ENCODE assay signal across 17 cellular contexts in genomic region chr16:83105279-83106077, GRCh38.
A peak's percentile ranks its signal among the peaks of the same experiment; 100 is the strongest.
DNase-seq lines count a peak whose midpoint lies in the region; ATAC-seq, FAIRE-seq and TF ChIP-seq lines count a peak whose summit lies in the region.
"Had no signal": no experiment of that assay in that cellular context is flagged by ENCODE, and none has a peak within 500 bp of the region (broad histone marks: within the 10 kb centered on the region; RNA-seq: fewer than 3 reads in every experiment).

No MANE protein-coding gene starts in this region.

- no peaks in the 10 kb centered on the region for H3K23me2 ChIP-seq in H9 (ENCODE audit: insufficient read length, low read depth, low read length, poor library complexity, severe bottlenecking)

- no peak overlapping the region for H3K56ac ChIP-seq in H9 (ENCODE audit: insufficient read length, low read depth, low read length)
- H3K56ac ChIP-seq in IMR-90 (ENCODE audit: extremely low read depth, insufficient read depth, low read length), result no peak overlapping the region

- POLR2A ChIA-PET in IMR-90 (lab: Charles Lee; ENCODE audit: unreplicated experiment), result no interaction called here

- H3K79me2 ChIP-seq in H9 (ENCODE audit: insufficient read depth, low read length) (no peaks in the 10 kb centered on the region), hepatocyte (no peaks in the 10 kb centered on the region)

- H3K4me1 ChIP-seq in H9 (ENCODE audit: insufficient read depth, low read length), result no peaks in the 10 kb centered on the region
- no peaks in the 10 kb centered on the region; the same call in 1 of the 2 replicates for H3K4me1 ChIP-seq in IMR-90 (ENCODE audit: control insufficient read depth, insufficient read depth, low read length)
- H3K4me1 ChIP-seq in foreskin keratinocyte, result peaks cover 19% of the 10 kb centered on the region
- no peaks in the 10 kb centered on the region for H3K4me1 ChIP-seq in HAP-1
- no peaks in the 10 kb centered on the region for H3K4me1 ChIP-seq in hepatocyte (ENCODE audit: insufficient read depth)

- H3K27ac ChIP-seq in H9 (ENCODE audit: insufficient read length, low read depth, low read length), result no peak overlapping the region
- no peak overlapping the region for H3K27ac ChIP-seq in IMR-90 (ENCODE audit: insufficient read depth, low read length)
- peak overlapping the region; percentile 75 for H3K27ac ChIP-seq in foreskin keratinocyte
- no peak overlapping the region for H3K27ac ChIP-seq in hepatocyte
- H3K27ac ChIP-seq: BLaER1 treated with 17β-estradiol and CSF1 and Interleukin-3, amounts not matched to agents 10 nM and 100 nM; GM23248 had no signal

- no peak for DNase-seq in H9
- no peak for DNase-seq in IMR-90
- DNase-seq in bronchial epithelial cell (ENCODE audit: low read depth), result peak; percentile 93
- DNase-seq in foreskin keratinocyte, result peak; percentile 96 to 99
- DNase-seq in HAP-1 (ENCODE audit: low spot score in 2 of 2), result no peak
- DNase-seq in hepatocyte (ENCODE audit: low spot score), result no peak
- no peak for DNase-seq in NCI-H1930 (lab: John Stamatoyannopoulos, UW)
- DNase-seq: Calu3; CD8-positive, alpha-beta T cell; DND-41; EL; GM23248; HFFc6 had no signal

- no peak overlapping the region for H4K8ac ChIP-seq in H9 (replicated peaks; ENCODE audit: insufficient read length, low read depth, low read length)
- no peak overlapping the region for H4K8ac ChIP-seq in IMR-90 (ENCODE audit: low read depth in 2 of 2, low read length in 2 of 2)

- no peaks in the 10 kb centered on the region for H3K9me2 ChIP-seq in hepatocyte (replicated peaks; ENCODE audit: insufficient read depth)

- H2AK5ac ChIP-seq in H9 (ENCODE audit: insufficient read length, low read length), result no peak overlapping the region
- H2AK5ac ChIP-seq in IMR-90 (ENCODE audit: low read depth, low read length), result no peak overlapping the region

- intact Hi-C loops in IMR-90 (cut with micrococcal nuclease), result no loop called here

- in situ Hi-C loops in IMR-90 (cut with MboI; ENCODE audit: low sequenced_read_pairs) (no loop called here), HAP-1 (cut with MboI; ENCODE audit: low sequenced_read_pairs) (no loop called here)

- H3K36me3 ChIP-seq in IMR-90 (ENCODE audit: control insufficient read depth, insufficient read depth, low read length), result no peaks in the 10 kb centered on the region
- no peaks in the 10 kb centered on the region for H3K36me3 ChIP-seq in bronchial epithelial cell (ENCODE audit: control insufficient read depth, insufficient read depth, low read length)
- H3K36me3 ChIP-seq in HAP-1 (replicated peaks), result no peaks in the 10 kb centered on the region
- no peaks in the 10 kb centered on the region for H3K36me3 ChIP-seq in hepatocyte (replicated peaks; ENCODE audit: insufficient read depth, low read depth)
- H3K36me3 ChIP-seq: BLaER1 treated with 17β-estradiol and CSF1 and Interleukin-3, amounts not matched to agents 10 nM and 100 nM had no signal

- no peaks in the 10 kb centered on the region for H3K4me1 Mint-ChIP-seq in H9
- H3K4me1 Mint-ChIP-seq: B cell had no signal

- BruUV-seq in IMR-90 (replicated peaks; lab: Mats Ljungman, UMichigan), result no TSS peak

- dilution Hi-C loops in IMR-90 (cut with HindIII; ENCODE audit: low sequenced_read_pairs, unreplicated experiment), result no loop called here

- H3K36me3 Mint-ChIP-seq in H9 (ENCODE audit: insufficient read depth in 1 of 3, low read depth in 3 of 3), result peaks cover 0 to 4% (median 1%) of the 10 kb centered on the region in 3 experiments; a peak in 3 of 7 replicates
- H3K36me3 Mint-ChIP-seq: CD8-positive, alpha-beta T cell had no signal

- CTCF ChIA-PET in IMR-90 (lab: Yijun Ruan, JAX), result interaction anchor here (0.6 kb wide), 1 partner anchor 778 kb away, joined by 3 read pairs; no protein-coding TSS in a partner anchor

- no peak for ATAC-seq in IMR-90 (ENCODE audit: low read depth)
- peak; percentile 92 for ATAC-seq in foreskin keratinocyte
- ATAC-seq: CD8-positive, alpha-beta T cell; GM12878; HCT116 had no signal

- no peaks in the 10 kb centered on the region for H3K9me1 ChIP-seq in IMR-90 (ENCODE audit: insufficient read depth, low read length)

- H2BK5ac ChIP-seq in H9 (ENCODE audit: insufficient read length, low read length) (no peak overlapping the region), IMR-90 (ENCODE audit: low read depth, low read length, poor library complexity, severe bottlenecking) (no peak overlapping the region)

- H4K20me1 ChIP-seq in H9 (ENCODE audit: control insufficient read depth, insufficient read depth, insufficient read length), result no peaks in the 10 kb centered on the region
- no peaks in the 10 kb centered on the region for H4K20me1 ChIP-seq in IMR-90 (ENCODE audit: insufficient read depth, low read length)
- H4K20me1 ChIP-seq in hepatocyte (ENCODE audit: insufficient read depth, poor library complexity, severe bottlenecking), result no peaks in the 10 kb centered on the region
- H4K20me1 ChIP-seq: BLaER1 treated with 17β-estradiol and CSF1 and Interleukin-3, amounts not matched to agents 10 nM and 100 nM had no signal

- no peak overlapping the region for H2BK15ac ChIP-seq in H9 (ENCODE audit: low read depth, low read length)
- no peak overlapping the region for H2BK15ac ChIP-seq in IMR-90 (ENCODE audit: low read depth, low read length)

- TF ChIP-seq POLR2A in IMR-90 (IDR thresholded peaks at IDR 0.05; ENCODE audit: low read depth, low read length), result no peak

- H3K9me3 Mint-ChIP-seq in H9, result peaks cover 11 to 12% of the 10 kb centered on the region in 2 experiments; a peak in 4 of 5 replicates
- H3K9me3 Mint-ChIP-seq: CD8-positive, alpha-beta T cell had no signal

- no peak for TF ChIP-seq RAD21 in IMR-90 (IDR thresholded peaks at IDR 0.05; ENCODE audit: low read length)

- H3K14ac ChIP-seq in H9 (ENCODE audit: insufficient read depth, low read length) (no peak overlapping the region; the same call in 1 of the 2 replicates), IMR-90 (replicated peaks; ENCODE audit: low read depth, low read length) (no peak overlapping the region)

- H2BK120ac ChIP-seq in H9 (ENCODE audit: low read depth, low read length, poor library complexity, severe bottlenecking) (no peak overlapping the region), IMR-90 (ENCODE audit: low read depth, low read length) (no peak overlapping the region)

- H3K4ac ChIP-seq in H9 (ENCODE audit: low read depth, low read length), result no peak overlapping the region
- no peak overlapping the region for H3K4ac ChIP-seq in IMR-90 (ENCODE audit: low read depth, low read length)

- peak; percentile 99 for FAIRE-seq in bronchial epithelial cell (lab: Jason Lieb, UNC)
- FAIRE-seq: GM12878 had no signal

- H3K27me3 Mint-ChIP-seq in H9 (ENCODE audit: low read depth), result no peaks in the 10 kb centered on the region; the same call in 1 of the 2 replicates

- H3K4me2 ChIP-seq in H9 (ENCODE audit: insufficient read depth, insufficient read length, low read length) (no peak overlapping the region), IMR-90 (ENCODE audit: low read depth, low read length) (no peak overlapping the region), hepatocyte (no peak overlapping the region)
- H3K4me2 ChIP-seq: BLaER1 treated with 17β-estradiol and CSF1 and Interleukin-3, amounts not matched to agents 10 nM and 100 nM had no signal

- no peak overlapping the region for H3K18ac ChIP-seq in H9 (ENCODE audit: insufficient read length, low read depth, low read length)
- no peak overlapping the region for H3K18ac ChIP-seq in IMR-90 (ENCODE audit: low read depth, low read length)

- H2AK9ac ChIP-seq in IMR-90 (replicated peaks; ENCODE audit: low read depth, low read length, poor library complexity), result peak overlapping the region; percentile 10

- H3K27me3 ChIP-seq in H9 (ENCODE audit: insufficient read depth, low read length), result no peaks in the 10 kb centered on the region
- H3K27me3 ChIP-seq in IMR-90 (ENCODE audit: control insufficient read depth, insufficient read depth, low read length), result no peaks in the 10 kb centered on the region
- no peaks in the 10 kb centered on the region for H3K27me3 ChIP-seq in bronchial epithelial cell (ENCODE audit: control insufficient read depth, insufficient read depth, low read length)
- H3K27me3 ChIP-seq in foreskin keratinocyte, result no peaks in the 10 kb centered on the region
- H3K27me3 ChIP-seq in HAP-1 (ENCODE audit: low read depth), result no peaks in the 10 kb centered on the region
- no peaks in the 10 kb centered on the region for H3K27me3 ChIP-seq in hepatocyte

- no peak overlapping the region for H2AFZ ChIP-seq in H9 (ENCODE audit: low read length)
- H2AFZ ChIP-seq in IMR-90 (replicated peaks; ENCODE audit: low read length, poor library complexity), result no peak overlapping the region
- no peak overlapping the region for H2AFZ ChIP-seq in hepatocyte
- H2AFZ ChIP-seq: GM23248 had no signal

- peak overlapping the region; percentile 52 for H3K23ac ChIP-seq in H9 (ENCODE audit: insufficient read length, low read depth, low read length)
- H3K23ac ChIP-seq in IMR-90 (ENCODE audit: low read depth, low read length), result no peak overlapping the region

- H2BK20ac ChIP-seq in H9 (ENCODE audit: low read depth, low read length, poor library complexity, severe bottlenecking), result no peak overlapping the region
- H2BK20ac ChIP-seq in IMR-90 (ENCODE audit: low read depth, low read length), result no peak overlapping the region

- no CpG with 5 or more reads among the region's 9 CpGs for WGBS in H9 (ENCODE audit: extremely low coverage, insufficient read length, low lambda C conversion rate)
- WGBS in IMR-90 (ENCODE audit: extremely low coverage in 2 of 2, insufficient read length in 1 of 2), 2 experiments, result no CpG with 5 or more reads among the region's 9 CpGs
- WGBS in hepatocyte (ENCODE audit: low lambda C conversion rate, missing lambda C conversion rate), result 89% methylated on average over 9 of the region's 9 CpGs

- no peak overlapping the region for H3K27ac Mint-ChIP-seq in H9
- H3K27ac Mint-ChIP-seq: B cell; CD8-positive, alpha-beta T cell; HFFc6 had no signal

- TF ChIP-seq CTCF in H9 (conservative IDR thresholded peaks at IDR 0.05) (no peak), IMR-90 (conservative IDR thresholded peaks at IDR 0.05; ENCODE audit: low read depth, low read length) (no peak), bronchial epithelial cell (IDR thresholded peaks at IDR 0.05; ENCODE audit: insufficient read depth, low read length, severe bottlenecking) (no peak), foreskin keratinocyte (conservative IDR thresholded peaks at IDR 0.05) (no peak), hepatocyte (IDR thresholded peaks at IDR 0.05; ENCODE audit: poor library complexity) (no peak)

- no peak overlapping the region for H3T11ph ChIP-seq in H9 (ENCODE audit: low read length)

- H2BK12ac ChIP-seq in H9 (ENCODE audit: insufficient read length, low read depth, low read length), result no peak overlapping the region

- no peak overlapping the region for H4K91ac ChIP-seq in H9 (ENCODE audit: insufficient read length, low read depth, low read length)
- no peak overlapping the region for H4K91ac ChIP-seq in IMR-90 (ENCODE audit: insufficient read depth, low read depth, low read length)

- H3K4me3 Mint-ChIP-seq in H9, result no peak overlapping the region
- H3K4me3 Mint-ChIP-seq: B cell; CD8-positive, alpha-beta T cell; HFFc6 had no signal

- no peak overlapping the region for H4K5ac ChIP-seq in H9 (ENCODE audit: insufficient read length, low read depth, low read length)
- H4K5ac ChIP-seq in IMR-90 (ENCODE audit: low read depth, low read length), result no peak overlapping the region

- H3K9me3 ChIP-seq in H9 (ENCODE audit: control insufficient read depth, low read depth, low read length) (no peaks in the 10 kb centered on the region), IMR-90 (ENCODE audit: control insufficient read depth, insufficient read depth, low read length) (no peaks in the 10 kb centered on the region), HAP-1 (no peaks in the 10 kb centered on the region), hepatocyte (ENCODE audit: low read depth) (no peaks in the 10 kb centered on the region)

- no peaks in the 10 kb centered on the region for H3K79me1 ChIP-seq in H9 (ENCODE audit: insufficient read depth, low read depth, low read length, poor library complexity, severe bottlenecking)
- no peaks in the 10 kb centered on the region; a peak in 1 of 4 replicates for H3K79me1 ChIP-seq in IMR-90 (ENCODE audit: low read depth in 1 of 2, low read length in 2 of 2)

- H3K4me3 ChIP-seq in IMR-90 (ENCODE audit: insufficient read depth, low read depth, low read length) (no peak overlapping the region), bronchial epithelial cell (ENCODE audit: low read depth, low read length) (no peak overlapping the region), HAP-1 (no peak overlapping the region), hepatocyte (no peak overlapping the region)
- H3K4me3 ChIP-seq: BLaER1 treated with 17β-estradiol and CSF1 and Interleukin-3, amounts not matched to agents 10 nM and 100 nM; GM12878; GM23248 had no signal

- H3K9ac ChIP-seq in H9 (ENCODE audit: extremely low read depth, insufficient read length, low read length) (no peak overlapping the region), IMR-90 (ENCODE audit: low read depth, low read length) (no peak overlapping the region)
- H3K9ac ChIP-seq: BLaER1 treated with 17β-estradiol and CSF1 and Interleukin-3, amounts not matched to agents 10 nM and 100 nM; GM23248 had no signal

Comparison
In these comparisons a context has a peak if more than half of its experiments do, and no peak if none do; other contexts are left out.
1. DNase-seq: peak in bronchial epithelial cell (single experiment) and foreskin keratinocyte (2 of 2); none in H9 (single experiment), IMR-90 (single experiment), HAP-1 (0 of 2), hepatocyte (single experiment) and NCI-H1930 (0 of 2).